ENCODE assay signal across 8 cellular contexts in the genomic region with DNA sequence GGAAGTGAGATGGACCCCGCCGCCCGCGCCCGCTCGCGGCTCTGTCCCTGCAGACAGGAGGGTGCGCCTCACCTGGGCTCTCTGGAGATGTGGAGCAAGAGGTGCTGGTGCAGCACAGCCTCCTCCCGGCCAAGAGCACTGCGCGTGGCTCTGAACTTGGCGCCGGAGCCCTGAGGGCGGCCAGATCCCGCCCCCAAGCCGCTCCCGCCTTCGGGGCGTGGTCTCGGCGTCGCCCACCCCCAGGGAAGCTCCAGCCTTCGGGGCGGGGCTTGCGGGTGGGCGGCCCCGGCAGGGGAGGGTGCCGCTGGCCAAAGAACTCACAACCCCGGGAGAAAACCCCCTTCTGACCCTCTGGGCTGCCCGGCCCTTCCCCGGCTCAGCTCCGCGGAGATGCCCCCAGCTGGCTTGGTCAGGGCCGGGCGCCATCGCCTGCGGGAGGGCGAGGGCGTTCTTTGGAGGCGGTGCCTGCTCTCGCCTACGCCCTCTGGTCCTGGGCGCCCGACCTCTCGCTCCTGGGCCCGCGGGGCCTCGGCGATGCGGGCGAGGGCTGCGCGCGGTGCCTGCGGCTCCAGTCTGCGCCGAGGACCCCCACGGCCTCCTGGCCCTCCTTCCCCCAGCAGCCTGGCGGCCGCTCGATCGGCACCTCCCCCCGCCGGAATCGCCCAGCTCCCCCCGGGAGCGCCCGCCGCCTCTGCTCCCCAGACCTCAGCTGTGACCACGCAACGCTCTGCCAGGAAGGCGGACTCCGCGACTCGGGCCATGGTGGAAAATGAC. TPM values are rescaled to one million over a fixed set of nuclear protein-coding genes. Genes with fewer than 3 reads are reported as not detected.
DNase-seq lines count a peak whose midpoint lies in the region; ATAC-seq and TF ChIP-seq lines count a peak whose summit lies in the region.

A gene with protein sequence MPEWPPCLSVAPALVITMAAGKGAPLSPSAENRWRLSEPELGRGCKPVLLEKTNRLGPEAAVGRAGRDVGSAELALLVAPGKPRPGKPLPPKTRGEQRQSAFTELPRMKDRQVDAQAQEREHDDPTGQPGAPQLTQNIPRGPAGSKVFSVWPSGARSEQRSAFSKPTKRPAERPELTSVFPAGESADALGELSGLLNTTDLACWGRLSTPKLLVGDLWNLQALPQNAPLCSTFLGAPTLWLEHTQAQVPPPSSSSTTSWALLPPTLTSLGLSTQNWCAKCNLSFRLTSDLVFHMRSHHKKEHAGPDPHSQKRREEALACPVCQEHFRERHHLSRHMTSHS (minus strand): TSS at position 146 of the 774 bp plus-strand sequence. CDS start 15,464 bp downstream, outside the sequence.

- intact Hi-C loops in psoas muscle (cut with DNase I) (loop anchor here in 1 of 2 donors (5.0 kb wide), 1 partner anchor 1277 kb away; no protein-coding TSS in a partner anchor), upper lobe of right lung (cut with DNase I) (no loop called here)

- CTCF ChIA-PET in GM10248 (lab: Yijun Ruan, JAX), result interaction anchor here (0.9 kb wide), 1 partner anchor 65 kb away, joined by 3 read pairs; no protein-coding TSS in a partner anchor

- H3K27me3 ChIP-seq in right atrium auricular region, result no peaks in the 10 kb centered on the region
- no peaks in the 10 kb centered on the region for H3K27me3 ChIP-seq in psoas muscle (ENCODE audit: insufficient read depth in 3 of 3, low read length in 2 of 3)
- H3K27me3 ChIP-seq in upper lobe of right lung, result no peaks in the 10 kb centered on the region

- peaks cover 56% of the 10 kb centered on the region for H3K27me3 Mint-ChIP-seq in T-helper 1 cell treated with Interleukin-12 subunit alpha and Interleukin-12 subunit beta and Interleukin-4 antibody, amounts not matched to agents 30 μg/mL and 1 μg/mL, for 36 hours (ENCODE audit: low read depth)

- H3K9me3 Mint-ChIP-seq in T-helper 1 cell treated with Interleukin-12 subunit alpha and Interleukin-12 subunit beta and Interleukin-4 antibody, amounts not matched to agents 30 μg/mL and 1 μg/mL, for 36 hours, result peaks cover 22% of the 10 kb centered on the region

- WGBS in psoas muscle, 3 donors, result 0 to 1% (median 1%) methylated on average over 48 to 75 of the region's 75 CpGs

- peaks cover 7% of the 10 kb centered on the region for H3K36me3 Mint-ChIP-seq in T-helper 1 cell treated with Interleukin-12 subunit alpha and Interleukin-12 subunit beta and Interleukin-4 antibody, amounts not matched to agents 30 μg/mL and 1 μg/mL, for 36 hours (ENCODE audit: low read depth)

- peak within 1 kb of the TSS; percentile 71 to 80 for H3K4me3 ChIP-seq in right atrium auricular region
- peak within 1 kb of the TSS; percentile 81 for H3K4me3 ChIP-seq in psoas muscle
- peak within 1 kb of the TSS; percentile 84 for H3K4me3 ChIP-seq in upper lobe of right lung

- peaks cover 8% of the 10 kb centered on the region for H3K4me1 Mint-ChIP-seq in T-helper 1 cell treated with Interleukin-12 subunit alpha and Interleukin-12 subunit beta and Interleukin-4 antibody, amounts not matched to agents 30 μg/mL and 1 μg/mL, for 36 hours (ENCODE audit: low read depth)

- H3K27ac ChIP-seq in angular gyrus (ENCODE audit: low read depth, low read length) (peak within 1 kb of the TSS; percentile 81), right atrium auricular region (peak within 1 kb of the TSS; percentile 79 to 81), psoas muscle (peak within 1 kb of the TSS; percentile 73), upper lobe of right lung (peak within 1 kb of the TSS; percentile 65)

- peaks cover 0 to 5% of the 10 kb centered on the region in 2 donors for H3K4me1 ChIP-seq in right atrium auricular region
- peaks cover 4% of the 10 kb centered on the region for H3K4me1 ChIP-seq in psoas muscle
- peaks cover 3% of the 10 kb centered on the region for H3K4me1 ChIP-seq in upper lobe of right lung

- peak within 1 kb of the TSS; percentile 92 for H3K4me3 Mint-ChIP-seq in T-helper 1 cell treated with Interleukin-12 subunit alpha and Interleukin-12 subunit beta and Interleukin-4 antibody, amounts not matched to agents 30 μg/mL and 1 μg/mL, for 36 hours

- no peaks in the 10 kb centered on the region for H3K36me3 ChIP-seq in right atrium auricular region
- H3K36me3 ChIP-seq in psoas muscle (ENCODE audit: insufficient read depth in 1 of 2, low read depth in 1 of 2), result no peaks in the 10 kb centered on the region
- no peaks in the 10 kb centered on the region for H3K36me3 ChIP-seq in upper lobe of right lung

- no peak for TF ChIP-seq CTCF in GM10248 (IDR thresholded peaks at IDR 0.05; ENCODE audit: control extremely low read depth, extremely low read depth, low read depth, missing control alignments)
- TF ChIP-seq CTCF in right atrium auricular region (IDR thresholded peaks at IDR 0.05), result no peak
- TF ChIP-seq CTCF in psoas muscle (IDR thresholded peaks at IDR 0.05), result no peak
- no peak for TF ChIP-seq CTCF in upper lobe of right lung (IDR thresholded peaks at IDR 0.05)

- H3K9me3 ChIP-seq in right atrium auricular region (no peaks in the 10 kb centered on the region), psoas muscle (no peaks in the 10 kb centered on the region), upper lobe of right lung (no peaks in the 10 kb centered on the region)

- H3K27ac Mint-ChIP-seq in T-helper 1 cell treated with Interleukin-12 subunit alpha and Interleukin-12 subunit beta and Interleukin-4 antibody, amounts not matched to agents 30 μg/mL and 1 μg/mL, for 36 hours, result peak within 1 kb of the TSS; percentile 42

- ATAC-seq in HG02623 (IDR thresholded peaks at IDR 0.05; ENCODE audit: unreplicated experiment) (peak; percentile 91), psoas muscle (peak; percentile 97 to 100 (median 99)), upper lobe of right lung (peak; percentile 98)

- POLR2A ChIA-PET in GM10248 (lab: Yijun Ruan, JAX), result no interaction called here

- DNase-seq in GM10248 (ENCODE audit: extremely low spot score), result peak; percentile 91
- peak; percentile 60 for DNase-seq in NCI-H1092 treated with DMSO at 0.1 percent for 48 hours (lab: John Stamatoyannopoulos, UW)
- DNase-seq in right atrium auricular region (ENCODE audit: low spot score), result peak; percentile 72
- DNase-seq in psoas muscle, result peak; percentile 83 to 91
- peak; percentile 92 for DNase-seq in upper lobe of right lung

RNA-seq across cellular contexts. Expression of the gene that starts here (rescaled TPM):
- not detected for total RNA-seq in right atrium auricular region
- under 1 TPM in 3 of 4 donors, not detected in 1; 0.07 to 0.15 (median 0.08) TPM for total RNA-seq in psoas muscle
- under 1 TPM in 2 of 3 donors, not detected in 1; 0.03 to 0.04 TPM for polyA plus RNA-seq in psoas muscle
- 0.41 TPM for total RNA-seq in upper lobe of right lung

Comparison
In these comparisons a context has a peak if more than half of its experiments do, and no peak if none do; other contexts are left out.
1. Peak in every context shown above with its lines: DNase-seq, ATAC-seq, H3K4me3 ChIP-seq and H3K27ac ChIP-seq.
2. Peak in DNase-seq, H3K4me3 ChIP-seq and H3K27ac ChIP-seq in right atrium auricular region; RNA of the gene not detected or under 1 TPM.
3. Peak in DNase-seq, ATAC-seq, H3K4me3 ChIP-seq and H3K27ac ChIP-seq in psoas muscle; RNA of the gene not detected or under 1 TPM.
4. Peak in DNase-seq, ATAC-seq, H3K4me3 ChIP-seq and H3K27ac ChIP-seq in upper lobe of right lung; RNA of the gene not detected or under 1 TPM.